In genomic region chr15:85312486-85312885, GRCh38 we compare ENCODE assay signal across 9 cellular contexts.
A peak's percentile ranks its signal among the peaks of the same experiment; 100 is the strongest.
DNase-seq lines count a peak whose midpoint lies in the region; ATAC-seq and TF ChIP-seq lines count a peak whose summit lies in the region.
"Had no signal": no experiment of that assay in that cellular context is flagged by ENCODE, and none has a peak within 500 bp of the region (broad histone marks: within the 10 kb centered on the region; RNA-seq: fewer than 3 reads in every experiment).

No MANE protein-coding gene starts in this region.

- H2AFZ ChIP-seq in MM.1S (ENCODE audit: low read length), result no peak overlapping the region

- H3K27me3 ChIP-seq in left ventricle myocardium inferior (ENCODE audit: low read depth) (no peaks in the 10 kb centered on the region), MM.1S (replicated peaks; ENCODE audit: insufficient read depth, low read length) (no peaks in the 10 kb centered on the region)
- H3K27me3 ChIP-seq: heart left ventricle had no signal

- no peak overlapping the region for H3K4me3 ChIP-seq in AG10803 (ENCODE audit: low read length)
- H3K4me3 ChIP-seq in cardiac fibroblast (replicated peaks in 1 of 2; ENCODE audit: low read depth in 2 of 2, low read length in 2 of 2), result no peak overlapping the region
- no peak overlapping the region for H3K4me3 ChIP-seq in left ventricle myocardium inferior
- H3K4me3 ChIP-seq in MM.1S (ENCODE audit: low read length), result no peak overlapping the region
- H3K4me3 ChIP-seq: heart left ventricle had no signal

- no peaks in the 10 kb centered on the region for H3K79me2 ChIP-seq in MM.1S (ENCODE audit: low read length)

- no peaks in the 10 kb centered on the region for H3F3A ChIP-seq in MM.1S (ENCODE audit: insufficient read depth, low read length)

- H3K4me2 ChIP-seq in MM.1S (ENCODE audit: low read depth, low read length), result no peak overlapping the region

- H3K4me1 ChIP-seq in left ventricle myocardium inferior, result no peaks in the 10 kb centered on the region
- H3K4me1 ChIP-seq in MM.1S (ENCODE audit: low read length), result no peaks in the 10 kb centered on the region

- no peaks in the 10 kb centered on the region for H3K9me2 ChIP-seq in MM.1S (replicated peaks; ENCODE audit: insufficient read depth, low read length)

- ATAC-seq in GM19035 (IDR thresholded peaks at IDR 0.05; ENCODE audit: unreplicated experiment) (peak; percentile 91), HG03066 (IDR thresholded peaks at IDR 0.05; ENCODE audit: low read depth, unreplicated experiment) (peak; percentile 90)

- H4K20me1 ChIP-seq in MM.1S (ENCODE audit: insufficient read depth, low read length), result no peaks in the 10 kb centered on the region

- H3K36me3 ChIP-seq in left ventricle myocardium inferior (no peaks in the 10 kb centered on the region), MM.1S (replicated peaks; ENCODE audit: insufficient read depth, low read length) (no peaks in the 10 kb centered on the region)
- H3K36me3 ChIP-seq: heart left ventricle had no signal

- TF ChIP-seq CTCF in AG10803 (conservative IDR thresholded peaks at IDR 0.05; ENCODE audit: low read length) (no peak), cardiac fibroblast (IDR thresholded peaks at IDR 0.05; ENCODE audit: low read depth, low read length) (no peak), left ventricle myocardium inferior (IDR thresholded peaks at IDR 0.05; ENCODE audit: borderline replicate concordance) (no peak), MM.1S (IDR thresholded peaks at IDR 0.05; ENCODE audit: low read length) (no peak)

- intact Hi-C loops in left ventricle myocardium inferior (cut with micrococcal nuclease), result no loop called here

- H3K27ac ChIP-seq in left ventricle myocardium inferior (replicated peaks) (no peak overlapping the region), MM.1S (ENCODE audit: low read length) (no peak overlapping the region)
- H3K27ac ChIP-seq: heart left ventricle had no signal

- DNase-seq in AG10803 (ENCODE audit: low read depth) (peak; percentile 18), cardiac fibroblast (ENCODE audit: low read depth in 2 of 2) (peak; percentile 29 to 56), left ventricle myocardium inferior (no peak), amygdala (lab: John Stamatoyannopoulos, UW) (no peak), H4 (ENCODE audit: low spot score) (no peak), MM.1S (no peak)
- DNase-seq: heart left ventricle had no signal

- H3K9ac ChIP-seq in MM.1S (ENCODE audit: low read length), result no peak overlapping the region

- H3K9me3 ChIP-seq in left ventricle myocardium inferior (replicated peaks) (peaks cover 6% of the 10 kb centered on the region), MM.1S (replicated peaks; ENCODE audit: insufficient read depth, low read length) (no peaks in the 10 kb centered on the region)

Comparison
In these comparisons a context has a peak if more than half of its experiments do, and no peak if none do; other contexts are left out.
1. DNase-seq: peak in AG10803 (single experiment) and cardiac fibroblast (2 of 2); none in left ventricle myocardium inferior (single experiment), amygdala (0 of 56), H4 (single experiment) and MM.1S (single experiment).